Comparison of ENCODE assay signal across 16 cellular contexts in the genomic region with DNA sequence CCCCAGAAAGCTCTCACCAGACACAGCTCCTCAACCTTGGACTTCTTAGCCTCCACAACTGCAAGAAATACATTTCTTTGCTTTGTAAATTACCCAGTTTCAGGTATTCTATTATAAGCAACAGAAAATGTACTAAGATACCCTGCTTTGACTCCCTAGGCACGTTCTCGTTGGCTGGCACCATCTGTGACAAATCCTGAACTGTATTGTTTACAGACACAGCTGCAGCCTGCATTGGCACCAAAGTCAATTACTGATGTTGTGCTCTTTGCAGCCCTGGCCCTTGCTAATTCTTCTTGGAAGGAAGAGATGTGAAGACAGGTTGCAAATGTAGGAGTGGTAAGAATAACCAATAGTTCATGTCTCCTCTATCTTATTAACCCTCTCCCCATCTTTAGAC.
"Had no signal": no experiment of that assay in that cellular context is flagged by ENCODE, and none has a peak within 500 bp of the region (broad histone marks: within the 10 kb centered on the region; RNA-seq: fewer than 3 reads in every experiment).

No MANE protein-coding gene starts in this region.

- ATAC-seq: left lobe of liver; naive thymus-derived CD4-positive, alpha-beta T cell; psoas muscle; right cardiac atrium; stimulated activated effector memory CD8-positive, alpha-beta T cell treated with anti-CD3 and anti-CD28 coated beads, Interleukin-12 subunit alpha, Interleukin-12 subunit beta, amount 100 ng/mL, for 72 hours had no signal

- DNase-seq: dorsolateral prefrontal cortex; effector CD4-positive, alpha-beta T cell; kidney; mesenchymal stem cell; naive thymus-derived CD4-positive, alpha-beta T cell; nephron progenitor cell; psoas muscle; right cardiac atrium; sigmoid colon; stimulated activated CD4-positive, alpha-beta T cell treated with anti-CD3 and anti-CD28 coated beads, Interleukin-2, amount 100 ng/mL, for 24 hours; stimulated activated CD4-positive, alpha-beta T cell treated with anti-CD3 and anti-CD28 coated beads, Interleukin-4, amount 100 ng/mL, for 24 hours; stimulated activated naive CD4-positive, alpha-beta T cell treated with Interleukin-2 at 50 U/mL for 16 hours; stomach; thyroid gland had no signal
